ENCODE assay signal across 17 cellular contexts in genomic region chr5:110085826-110086225, GRCh38.
"Had no signal": no experiment of that assay in that cellular context is flagged by ENCODE, and none has a peak within 500 bp of the region (broad histone marks: within the 10 kb centered on the region; RNA-seq: fewer than 3 reads in every experiment).

No MANE protein-coding gene starts in this region.

- H3K27ac Mint-ChIP-seq: dendritic cell treated with granulocyte-macrophage colony-stimulating factor and Interleukin-4, amounts not matched to agents 40 ng/mL and 50 ng/mL, for 4 days; effector memory CD8-positive, alpha-beta T cell; naive thymus-derived CD8-positive, alpha-beta T cell; stimulated activated naive B cell treated with anti-CD40 and anti-IgM and Interleukin-4, amounts not matched to agents 10 μg/mL and 1 μg/mL and 100 μg/mL, for 72 hours had no signal

- H3K4me1 Mint-ChIP-seq: stimulated activated naive B cell treated with anti-CD40 and anti-IgM and Interleukin-4, amounts not matched to agents 10 μg/mL and 1 μg/mL and 100 μg/mL, for 72 hours had no signal

- H3K4me3 Mint-ChIP-seq: dendritic cell treated with granulocyte-macrophage colony-stimulating factor and Interleukin-4, amounts not matched to agents 40 ng/mL and 50 ng/mL, for 4 days; effector memory CD8-positive, alpha-beta T cell; naive thymus-derived CD8-positive, alpha-beta T cell; stimulated activated naive B cell treated with anti-CD40 and anti-IgM and Interleukin-4, amounts not matched to agents 10 μg/mL and 1 μg/mL and 100 μg/mL, for 72 hours had no signal

- H3K27me3 Mint-ChIP-seq: naive thymus-derived CD8-positive, alpha-beta T cell; stimulated activated naive B cell treated with anti-CD40 and anti-IgM and Interleukin-4, amounts not matched to agents 10 μg/mL and 1 μg/mL and 100 μg/mL, for 72 hours had no signal

- H3K27me3 ChIP-seq: esophagus muscularis mucosa, gastroesophageal sphincter, neutrophil had no signal

- DNase-seq: effector memory CD8-positive, alpha-beta T cell; glutamatergic neuron; islet precursor cell; mammary epithelial cell; naive thymus-derived CD8-positive, alpha-beta T cell; posterior cingulate gyrus; stimulated activated CD4-positive, alpha-beta T cell treated with anti-CD3 and anti-CD28 coated beads, Interleukin-2, amount 100 ng/mL, for 24 hours; stimulated activated CD4-positive, alpha-beta T cell treated with anti-CD3 and anti-CD28 coated beads, Interleukin-4, amount 100 ng/mL, for 4 hours; stimulated activated naive B cell treated with anti-CD40 and anti-IgM and Interleukin-4, amounts not matched to agents 10 μg/mL and 1 μg/mL and 100 μg/mL, for 72 hours; trophoblast cell had no signal

- H3K9me3 Mint-ChIP-seq: dendritic cell treated with granulocyte-macrophage colony-stimulating factor and Interleukin-4, amounts not matched to agents 40 ng/mL and 50 ng/mL, for 4 days; effector memory CD8-positive, alpha-beta T cell; naive thymus-derived CD8-positive, alpha-beta T cell; stimulated activated naive B cell treated with anti-CD40 and anti-IgM and Interleukin-4, amounts not matched to agents 10 μg/mL and 1 μg/mL and 100 μg/mL, for 72 hours had no signal

- H3K27ac ChIP-seq: epithelial cell of prostate, esophagus muscularis mucosa, gastroesophageal sphincter, neutrophil, skin epidermis had no signal

- H3K36me3 ChIP-seq: esophagus muscularis mucosa, gastroesophageal sphincter, neutrophil had no signal

- H3K9me3 ChIP-seq: esophagus muscularis mucosa, gastroesophageal sphincter, neutrophil had no signal

- ATAC-seq: gastroesophageal sphincter; left lobe of liver; naive thymus-derived CD8-positive, alpha-beta T cell; stimulated activated naive B cell treated with anti-CD40 and anti-IgM and Interleukin-4, amounts not matched to agents 10 μg/mL and 1 μg/mL and 100 μg/mL, for 72 hours had no signal

- H3K4me3 ChIP-seq: esophagus muscularis mucosa, gastroesophageal sphincter, skin epidermis had no signal

- H3K36me3 Mint-ChIP-seq: naive thymus-derived CD8-positive, alpha-beta T cell; stimulated activated naive B cell treated with anti-CD40 and anti-IgM and Interleukin-4, amounts not matched to agents 10 μg/mL and 1 μg/mL and 100 μg/mL, for 72 hours had no signal

- H3K4me1 ChIP-seq: gastroesophageal sphincter had no signal
